ENCODE assay signal across 1 cellular context in genomic region chr9:93826209-93826608, GRCh38.
TF ChIP-seq lines count a peak whose summit lies in the region.

No MANE protein-coding gene starts in this region.

TF ChIP-seq in H1, 55 proteins besides CTCF, POLR2A, EP300 and RAD21 (continued from another document):
- TF ChIP-seq E2F6 (IDR thresholded peaks at IDR 0.05) = peak; percentile 69
- TF ChIP-seq CHD1 (IDR thresholded peaks at IDR 0.05; ENCODE audit: low read depth, low read length) = no peak
- peak; percentile 59; the same call in 1 of the 2 replicates for TF ChIP-seq GABPA (IDR thresholded peaks at IDR 0.05; ENCODE audit: borderline replicate concordance, insufficient read depth, low read length)
- TF ChIP-seq ASH2L (IDR thresholded peaks at IDR 0.05; ENCODE audit: low read length) = peak; percentile 30
TF ChIP-seq in H1: peak in this region for 9.
